ENCODE assay signal across 8 cellular contexts in the genomic region with DNA sequence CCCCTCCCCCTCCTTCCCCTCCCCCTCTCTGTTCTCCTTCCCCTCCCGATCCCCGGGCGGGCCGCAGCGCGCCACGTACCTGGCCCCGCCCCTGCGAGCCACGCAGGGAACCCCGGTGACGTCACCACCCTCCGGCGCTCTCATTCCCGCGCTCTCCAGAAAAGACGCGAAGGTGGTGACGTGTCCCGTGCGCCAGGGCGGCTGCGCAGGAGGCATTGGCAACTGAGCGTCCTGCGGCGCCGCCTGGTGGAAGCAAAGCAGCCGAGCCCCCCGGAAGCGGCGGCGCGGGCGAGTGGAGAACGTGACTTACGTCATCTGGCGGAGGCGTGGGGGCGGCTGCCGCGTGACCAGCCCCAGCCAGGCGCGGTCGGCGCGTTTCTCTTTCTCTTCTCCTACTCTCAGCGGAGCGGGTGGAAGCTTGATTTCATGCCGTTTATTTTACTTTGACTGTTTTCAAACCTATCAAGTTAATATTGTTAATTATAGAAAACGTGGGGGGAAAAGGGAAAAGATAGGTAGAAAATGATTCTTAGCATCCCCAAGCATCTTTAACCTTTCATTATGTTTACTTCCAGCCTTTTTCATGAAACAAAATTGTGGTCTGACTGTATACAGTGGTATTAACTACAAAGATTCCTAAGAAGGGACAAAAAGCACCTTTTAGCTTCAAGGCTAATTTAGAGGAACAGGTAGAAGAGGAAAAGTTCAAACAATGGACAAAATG. TPM values are rescaled to one million over a fixed set of nuclear protein-coding genes. Genes with fewer than 3 reads are reported as not detected.
DNase-seq lines count a peak whose midpoint lies in the region; ATAC-seq and TF ChIP-seq lines count a peak whose summit lies in the region.

No MANE protein-coding gene starts in this region.

- TF ChIP-seq RAD21 in IMR-90 (IDR thresholded peaks at IDR 0.05; ENCODE audit: low read length), result peak; percentile 99

- H2AFZ ChIP-seq in IMR-90 (replicated peaks; ENCODE audit: low read length, poor library complexity) (peak overlapping the region; percentile 83), OCI-LY3 (ENCODE audit: low read depth, low read length) (peak overlapping the region; percentile 26; the same call in 1 of the 2 replicates)

- dilution Hi-C loops in IMR-90 (cut with HindIII; ENCODE audit: low sequenced_read_pairs, unreplicated experiment), result no loop called here

- H4K91ac ChIP-seq in IMR-90 (ENCODE audit: insufficient read depth, low read depth, low read length), result peak overlapping the region; percentile 85

- H2BK15ac ChIP-seq in IMR-90 (ENCODE audit: low read depth, low read length), result peak overlapping the region; percentile 6; the same call in 1 of the 3 replicates

- H2BK120ac ChIP-seq in IMR-90 (ENCODE audit: low read depth, low read length), result peak overlapping the region; percentile 13; the same call in 1 of the 2 replicates

- CTCF ChIA-PET in IMR-90 (lab: Yijun Ruan, JAX), result interaction anchor here (0.6 to 1.3 kb wide), 7 partner anchors 11 to 418 kb away, joined by 3 to 7 read pairs (median 3); partner anchors contain the start of gene MXD1

- H3K4me3 ChIP-seq in IMR-90 (ENCODE audit: insufficient read depth, low read depth, low read length), result peak overlapping the region; percentile 21; the same call in 1 of the 2 replicates
- peak overlapping the region; percentile 82 for H3K4me3 ChIP-seq in OCI-LY3 (ENCODE audit: low read length)
- peak overlapping the region; percentile 49 for H3K4me3 ChIP-seq in epithelial cell of esophagus (ENCODE audit: low read length)

- peak overlapping the region; percentile 89 to 97 for H4K8ac ChIP-seq in IMR-90 (ENCODE audit: low read depth in 2 of 2, low read length in 2 of 2)

- H3K4ac ChIP-seq in IMR-90 (ENCODE audit: low read depth, low read length), result peak overlapping the region; percentile 85

- H3K27me3 ChIP-seq in IMR-90 (ENCODE audit: control insufficient read depth, insufficient read depth, low read length) (no peaks in the 10 kb centered on the region), OCI-LY3 (ENCODE audit: low read depth, low read length) (no peaks in the 10 kb centered on the region)

- peak overlapping the region; percentile 65 for H3K9ac ChIP-seq in IMR-90 (ENCODE audit: low read depth, low read length)
- H3K9ac ChIP-seq in OCI-LY3 (ENCODE audit: low read length), result peak overlapping the region; percentile 96

- no peaks in the 10 kb centered on the region for H3K9me3 ChIP-seq in IMR-90 (ENCODE audit: control insufficient read depth, insufficient read depth, low read length)
- H3K9me3 ChIP-seq in OCI-LY3 (ENCODE audit: insufficient read depth, low read length), result no peaks in the 10 kb centered on the region

- peak overlapping the region; percentile 87 for H3K14ac ChIP-seq in IMR-90 (replicated peaks; ENCODE audit: low read depth, low read length)

- BruUV-seq in IMR-90 (replicated peaks; lab: Mats Ljungman, UMichigan), result TSS peak; percentile 99

- peak overlapping the region; percentile 2; the same call in 1 of the 2 replicates for H2BK20ac ChIP-seq in IMR-90 (ENCODE audit: low read depth, low read length)

- peak; percentile 100 for DNase-seq in DMS53 (lab: John Stamatoyannopoulos, UW)
- peak; percentile 99 for DNase-seq in IMR-90
- peak; percentile 100 for DNase-seq in activated T-cell treated with anti-CD3 and anti-CD28 coated beads for 24 hours (ENCODE audit: low read depth)
- DNase-seq in epithelial cell of esophagus (ENCODE audit: low read depth), result peak; percentile 99
- DNase-seq in mucosa of gallbladder (ENCODE audit: low spot score), result peak; percentile 99
- peak; percentile 100 for DNase-seq in stimulated activated CD8-positive, alpha-beta memory T cell treated with anti-CD3 and anti-CD28 coated beads, Interleukin-4, amount 100 ng/mL, for 24 hours (ENCODE audit: low read depth)

- H3K18ac ChIP-seq in IMR-90 (ENCODE audit: low read depth, low read length), result peak overlapping the region; percentile 47

- H2AK5ac ChIP-seq in IMR-90 (ENCODE audit: low read depth, low read length), result peak overlapping the region; percentile 97

- peak overlapping the region; percentile 77 for H3K27ac ChIP-seq in IMR-90 (ENCODE audit: insufficient read depth, low read length)
- peak overlapping the region; percentile 83 for H3K27ac ChIP-seq in OCI-LY3 (ENCODE audit: low read length)

- peak; percentile 94 for TF ChIP-seq POLR2A in IMR-90 (IDR thresholded peaks at IDR 0.05; ENCODE audit: low read depth, low read length)

- intact Hi-C loops in IMR-90 (cut with micrococcal nuclease), result loop anchor here (1.0 to 5.0 kb wide), 5 partner anchors 55 to 420 kb away; partner anchors contain the start of gene PCBP1

- no CpG with 5 or more reads among the region's 50 CpGs for WGBS in IMR-90 (ENCODE audit: extremely low coverage in 2 of 2, insufficient read length in 1 of 2), 2 experiments

- peaks cover 12% of the 10 kb centered on the region for H3K4me1 ChIP-seq in IMR-90 (ENCODE audit: control insufficient read depth, insufficient read depth, low read length)
- peaks cover 45% of the 10 kb centered on the region for H3K4me1 ChIP-seq in OCI-LY3 (ENCODE audit: low read length)

- POLR2A ChIA-PET in IMR-90 (lab: Charles Lee; ENCODE audit: unreplicated experiment), result interaction anchor here (0.8 to 1.3 kb wide), 2 partner anchors 72 to 228 kb away, joined by 3 to 6 read pairs; partner anchors contain the start of gene MXD1

- peaks cover 17% of the 10 kb centered on the region for H3K9me1 ChIP-seq in IMR-90 (ENCODE audit: insufficient read depth, low read length)

- TF ChIP-seq CTCF in IMR-90 (conservative IDR thresholded peaks at IDR 0.05; ENCODE audit: low read depth, low read length), result peak; percentile 99
- peak; percentile 78 for TF ChIP-seq CTCF in OCI-LY3 (IDR thresholded peaks at IDR 0.05; ENCODE audit: low read depth, low read length)
- TF ChIP-seq CTCF in epithelial cell of esophagus (IDR thresholded peaks at IDR 0.05; ENCODE audit: insufficient read depth, low read depth, low read length, missing control alignments), result peak; percentile 68

- H3K79me2 ChIP-seq in OCI-LY3 (ENCODE audit: low read length), result peaks cover 12% of the 10 kb centered on the region

- H3K79me1 ChIP-seq in IMR-90 (ENCODE audit: low read depth in 1 of 2, low read length in 2 of 2), result peaks cover 10 to 15% of the 10 kb centered on the region in 2 experiments; a peak in 3 of 4 replicates

- H2BK5ac ChIP-seq in IMR-90 (ENCODE audit: low read depth, low read length, poor library complexity, severe bottlenecking), result peak overlapping the region; percentile 78

- peak overlapping the region; percentile 91 for H4K5ac ChIP-seq in IMR-90 (ENCODE audit: low read depth, low read length)

- H3K36me3 ChIP-seq in IMR-90 (ENCODE audit: control insufficient read depth, insufficient read depth, low read length) (no peaks in the 10 kb centered on the region), OCI-LY3 (replicated peaks; ENCODE audit: low read depth, low read length) (no peaks in the 10 kb centered on the region)

- H3K4me2 ChIP-seq in IMR-90 (ENCODE audit: low read depth, low read length) (peak overlapping the region; percentile 38), OCI-LY3 (ENCODE audit: low read length) (peak overlapping the region; percentile 89)

- peak overlapping the region; percentile 82 for H3K23ac ChIP-seq in IMR-90 (ENCODE audit: low read depth, low read length)

- peak overlapping the region; percentile 50; the same call in 1 of the 2 replicates for H3K56ac ChIP-seq in IMR-90 (ENCODE audit: extremely low read depth, insufficient read depth, low read length)

- no peaks in the 10 kb centered on the region for H4K20me1 ChIP-seq in IMR-90 (ENCODE audit: insufficient read depth, low read length)
- no peaks in the 10 kb centered on the region for H4K20me1 ChIP-seq in OCI-LY3 (ENCODE audit: insufficient read depth, low read length)

- ATAC-seq in GM21529 (IDR thresholded peaks at IDR 0.05; ENCODE audit: unreplicated experiment) (peak; percentile 62), IMR-90 (ENCODE audit: low read depth) (peak; percentile 88)

- in situ Hi-C loops in IMR-90 (cut with MboI; ENCODE audit: low sequenced_read_pairs), result loop anchor here (5.0 kb wide), 1 partner anchor 225 kb away; the partner anchor contains the start of gene MXD1

- peak overlapping the region; percentile 83 for H2AK9ac ChIP-seq in IMR-90 (replicated peaks; ENCODE audit: low read depth, low read length, poor library complexity)

TF ChIP-seq in IMR-90, 13 proteins besides CTCF, POLR2A, EP300 and RAD21 (continues in another document):
- TF ChIP-seq MAFK (IDR thresholded peaks at IDR 0.05; ENCODE audit: low read depth, low read length), result no peak
- TF ChIP-seq MXI1 (IDR thresholded peaks at IDR 0.05; ENCODE audit: borderline replicate concordance, low read depth, low read length), result peak; percentile 87
- peak; percentile 100 for TF ChIP-seq BHLHE40 (IDR thresholded peaks at IDR 0.05; ENCODE audit: low read depth, low read length)
- peak; percentile 95; the same call in 1 of the 2 replicates for TF ChIP-seq MAZ (IDR thresholded peaks at IDR 0.05; ENCODE audit: borderline replicate concordance, low read depth, low read length)
- TF ChIP-seq, protein P1, sequence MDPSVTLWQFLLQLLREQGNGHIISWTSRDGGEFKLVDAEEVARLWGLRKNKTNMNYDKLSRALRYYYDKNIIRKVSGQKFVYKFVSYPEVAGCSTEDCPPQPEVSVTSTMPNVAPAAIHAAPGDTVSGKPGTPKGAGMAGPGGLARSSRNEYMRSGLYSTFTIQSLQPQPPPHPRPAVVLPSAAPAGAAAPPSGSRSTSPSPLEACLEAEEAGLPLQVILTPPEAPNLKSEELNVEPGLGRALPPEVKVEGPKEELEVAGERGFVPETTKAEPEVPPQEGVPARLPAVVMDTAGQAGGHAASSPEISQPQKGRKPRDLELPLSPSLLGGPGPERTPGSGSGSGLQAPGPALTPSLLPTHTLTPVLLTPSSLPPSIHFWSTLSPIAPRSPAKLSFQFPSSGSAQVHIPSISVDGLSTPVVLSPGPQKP (IDR thresholded peaks at IDR 0.05; ENCODE audit: borderline replicate concordance, low read depth, low read length), result no peak
- peak; percentile 98 for TF ChIP-seq SMC3 (IDR thresholded peaks at IDR 0.05; ENCODE audit: low read depth, low read length)

RNA-seq across cellular contexts. Expression of gene C2orf42, which starts 48.1 kb away (rescaled TPM):
- total RNA-seq in IMR-90 (2012; rRNA removed) (24.4 and 31.5 TPM in 2 replicates), mucosa of gallbladder (22.6 TPM)
- polyA plus RNA-seq in IMR-90 (2012; rRNA removed), result 7.3 and 7.5 TPM in 2 replicates
- 3.0 and 3.6 TPM in 2 replicates for polyA plus RNA-seq in IMR-90 (2012; cell fraction: cytosol; rRNA removed)
- polyA plus RNA-seq in IMR-90 (2012; cell fraction: nucleus; rRNA removed; ENCODE audit: low replicate concordance), result 12.2 and 14.9 TPM in 2 replicates

RNA-seq across cellular contexts. Expression of gene PCBP1, which starts 55.5 kb away (rescaled TPM):
- total RNA-seq in IMR-90 (2012; rRNA removed), result 33.6 and 33.7 TPM in 2 replicates
- polyA plus RNA-seq in IMR-90 (2012; rRNA removed), result 166 and 171 TPM in 2 replicates
- 110 and 170 TPM in 2 replicates for polyA plus RNA-seq in IMR-90 (2012; cell fraction: cytosol; rRNA removed)
- 68.9 and 69.8 TPM in 2 replicates for polyA plus RNA-seq in IMR-90 (2012; cell fraction: nucleus; rRNA removed; ENCODE audit: low replicate concordance)
- 358 TPM for total RNA-seq in mucosa of gallbladder

Comparison
In these comparisons a context has a peak if more than half of its experiments do, and no peak if none do; other contexts are left out.
1. Peak in every context shown above with its lines: DNase-seq, ATAC-seq, H3K4me3 ChIP-seq and H3K27ac ChIP-seq.
2. H3K4me3 ChIP-seq: peak in every context shown above with its lines; median percentile 82 in OCI-LY3; 49 in epithelial cell of esophagus; 21 in IMR-90.
3. RNA of gene PCBP1, which starts 55.5 kb away (total RNA-seq): 358 TPM in mucosa of gallbladder (single experiment); 33.6 to 33.7 TPM in IMR-90; every median in the first group is over 10 times any median in the second.